ENCODE assay signal across 6 cellular contexts in the genomic region with DNA sequence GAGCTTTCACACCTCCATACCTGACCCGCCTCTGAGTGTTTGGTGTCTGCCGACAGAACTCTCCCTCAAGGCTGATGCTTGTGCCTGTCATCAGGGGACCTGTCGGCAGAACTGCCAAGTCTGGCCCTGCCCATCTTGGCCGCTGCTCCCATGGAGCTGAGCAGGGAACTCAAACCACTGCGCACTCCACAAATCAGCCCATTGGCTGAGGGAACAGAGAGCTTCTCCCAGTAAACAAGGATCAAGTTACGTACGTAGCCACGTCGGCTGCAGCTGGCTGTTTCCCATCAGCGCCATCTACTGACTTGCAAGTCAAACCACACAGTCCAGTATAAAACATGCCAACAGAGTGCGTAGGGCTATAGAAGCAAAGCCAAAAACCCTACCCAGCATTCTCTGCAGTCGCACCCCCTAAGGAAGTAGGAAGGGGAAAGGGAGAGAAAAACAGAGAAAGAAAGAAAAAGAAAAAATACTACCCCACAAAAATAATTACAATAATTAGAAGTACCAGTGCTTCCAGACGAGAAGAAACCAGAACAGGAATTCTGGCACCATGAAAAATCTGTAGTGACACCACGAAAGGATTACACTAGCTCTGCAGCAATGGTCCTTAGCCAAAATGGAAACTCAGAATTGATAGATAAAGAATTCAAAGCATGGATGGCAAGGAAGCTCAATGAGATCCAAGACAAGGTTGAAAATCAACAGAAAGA. TPM values are rescaled to one million over a fixed set of nuclear protein-coding genes. Genes with fewer than 3 reads are reported as not detected.
DNase-seq lines count a peak whose midpoint lies in the region; ATAC-seq and TF ChIP-seq lines count a peak whose summit lies in the region.

No MANE protein-coding gene starts in this region.

- H3K4me1 ChIP-seq in GM23248 (ENCODE audit: insufficient read depth) = no peaks in the 10 kb centered on the region
- H3K4me1 ChIP-seq in thyroid gland = no peaks in the 10 kb centered on the region

- ATAC-seq in GM21447 (IDR thresholded peaks at IDR 0.05; ENCODE audit: unreplicated experiment) (no peak), HG02798 (IDR thresholded peaks at IDR 0.05; ENCODE audit: poor library complexity, unreplicated experiment) (no peak)

- H4K20me1 ChIP-seq in GM23248 (ENCODE audit: insufficient read depth) = no peaks in the 10 kb centered on the region

- no peaks in the 10 kb centered on the region for H3K27me3 ChIP-seq in GM23248 (replicated peaks; ENCODE audit: insufficient read depth)
- H3K27me3 ChIP-seq in thyroid gland = no peaks in the 10 kb centered on the region

- H3K79me2 ChIP-seq in GM23248 (ENCODE audit: insufficient read depth) = no peaks in the 10 kb centered on the region

- H3K36me3 ChIP-seq in GM23248 (ENCODE audit: low read depth) (no peaks in the 10 kb centered on the region), thyroid gland (no peaks in the 10 kb centered on the region)

- H3K9me3 ChIP-seq in GM23248 (ENCODE audit: low read depth) = no peaks in the 10 kb centered on the region
- H3K9me3 ChIP-seq in thyroid gland = no peaks in the 10 kb centered on the region

- H3K27ac ChIP-seq in GM23248 (no peak overlapping the region), epithelial cell of prostate (no peak overlapping the region), thyroid gland (no peak overlapping the region)

- peak; percentile 49 for DNase-seq in GM23248
- DNase-seq in NCI-H524 treated with DMSO at 0.1 percent for 48 hours (lab: John Stamatoyannopoulos, UW) = peak; percentile 91
- peak; percentile 82 for DNase-seq in epithelial cell of prostate (ENCODE audit: low read depth, low spot score)
- peak; percentile 54 to 76 for DNase-seq in thyroid gland

- in situ Hi-C loops in GM23248 (cut with MboI) = no loop called here

- intact Hi-C loops in thyroid gland (cut with DNase I) = no loop called here

- no peak overlapping the region for H3K4me2 ChIP-seq in GM23248 (ENCODE audit: unreplicated experiment)

- no peak overlapping the region for H2AFZ ChIP-seq in GM23248

- H3F3A ChIP-seq in GM23248 (ENCODE audit: insufficient read depth) = no peaks in the 10 kb centered on the region

- H3K9ac ChIP-seq in GM23248 = no peak overlapping the region

- no peaks in the 10 kb centered on the region for H3K9me2 ChIP-seq in GM23248 (ENCODE audit: insufficient read depth)

- TF ChIP-seq POLR2A in thyroid gland (IDR thresholded peaks at IDR 0.05) = no peak

- no peak overlapping the region for H3K4me3 ChIP-seq in GM23248
- H3K4me3 ChIP-seq in thyroid gland (replicated peaks in 1 of 3) = no peak overlapping the region

- peak in 4 of 6 experiments; percentile 35 to 55 (median 52) for TF ChIP-seq CTCF in thyroid gland (IDR thresholded peaks at IDR 0.05)

- 13 to 19% methylated on average over 14 of the region's 14 CpGs for WGBS in GM23248 (ENCODE audit: low coverage in 1 of 2, low lambda C conversion rate in 2 of 2, missing lambda C conversion rate in 2 of 2), 2 experiments
- 24 to 38% methylated on average over 13 to 14 of the region's 14 CpGs for WGBS in thyroid gland, 2 donors

RNA-seq across cellular contexts. Expression of a gene that starts 13.1 kb away (rescaled TPM):
- not detected in 2 replicates for total RNA-seq in GM23248 (2014; rRNA removed; shearing (Covaris generic))
- not detected in 2 replicates for polyA plus RNA-seq in GM23248 (2016; fragmentation: Nextera tagmentation; extraction: Ambion mirVana)
- total RNA-seq in thyroid gland = not detected

RNA-seq across cellular contexts. Expression of a gene that starts 16.8 kb away (rescaled TPM):
- not detected in 2 replicates for total RNA-seq in GM23248 (2014; rRNA removed; shearing (Covaris generic))
- not detected in 2 replicates for polyA plus RNA-seq in GM23248 (2016; fragmentation: Nextera tagmentation; extraction: Ambion mirVana)
- not detected for total RNA-seq in thyroid gland

RNA-seq across cellular contexts. Expression of a gene that starts 21.1 kb away (rescaled TPM):
- not detected in 2 replicates for total RNA-seq in GM23248 (2014; rRNA removed; shearing (Covaris generic))
- polyA plus RNA-seq in GM23248 (2016; fragmentation: Nextera tagmentation; extraction: Ambion mirVana) = not detected in 2 replicates
- not detected for total RNA-seq in thyroid gland

RNA-seq across cellular contexts. Expression of a gene that starts 31.1 kb away (rescaled TPM):
- not detected in 2 replicates for total RNA-seq in GM23248 (2014; rRNA removed; shearing (Covaris generic))
- polyA plus RNA-seq in GM23248 (2016; fragmentation: Nextera tagmentation; extraction: Ambion mirVana) = not detected in 2 replicates
- total RNA-seq in thyroid gland = not detected

RNA-seq across cellular contexts. Expression of a gene that starts 36.9 kb away (rescaled TPM):
- total RNA-seq in GM23248 (2014; rRNA removed; shearing (Covaris generic)) = not detected in 2 replicates
- not detected in 2 replicates for polyA plus RNA-seq in GM23248 (2016; fragmentation: Nextera tagmentation; extraction: Ambion mirVana)
- not detected for total RNA-seq in thyroid gland
